ENCODE assay signal across 21 cellular contexts in the genomic region with DNA sequence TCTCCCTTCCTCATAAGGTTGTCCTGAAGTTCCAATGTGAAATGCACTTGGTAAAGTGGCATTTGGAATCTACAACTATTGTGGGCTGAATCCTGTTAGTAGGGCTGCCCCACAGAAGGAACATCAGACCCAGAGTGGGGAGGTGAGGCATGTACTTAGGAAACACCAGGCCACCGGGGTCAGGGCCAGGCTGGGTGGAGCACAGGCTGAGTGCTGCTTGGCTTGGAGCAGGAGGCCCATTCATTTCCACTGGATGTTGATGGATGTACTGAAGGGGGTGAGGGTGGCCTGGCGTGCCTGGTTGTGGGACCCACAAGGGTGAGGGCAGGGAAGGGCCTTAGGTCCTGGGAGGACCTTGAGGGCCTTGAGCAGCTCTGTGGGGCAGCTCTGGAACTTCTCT. TPM values are rescaled to one million over a fixed set of nuclear protein-coding genes. Genes with fewer than 3 reads are reported as not detected.
A peak's percentile ranks its signal among the peaks of the same experiment; 100 is the strongest.
DNase-seq lines count a peak whose midpoint lies in the region; FAIRE-seq and TF ChIP-seq lines count a peak whose summit lies in the region.
"Had no signal": no experiment of that assay in that cellular context is flagged by ENCODE, and none has a peak within 500 bp of the region (broad histone marks: within the 10 kb centered on the region; RNA-seq: fewer than 3 reads in every experiment).

No MANE protein-coding gene starts in this region.

- FAIRE-seq in frontal cortex (lab: Jason Lieb, UNC) (no peak), H54 (lab: Jason Lieb, UNC) (no peak)
- FAIRE-seq: GM18507 had no signal

- H3K4me3 ChIP-seq in rectal smooth muscle tissue (ENCODE audit: low read length), result peak overlapping the region; percentile 1
- H3K4me3 ChIP-seq: GM23248, right lobe of liver had no signal

- no peaks in the 10 kb centered on the region for H3K36me3 ChIP-seq in rectal smooth muscle tissue (ENCODE audit: control insufficient read depth, insufficient read depth, low read length)
- H3K36me3 ChIP-seq: right lobe of liver had no signal

- peak; percentile 9 for DNase-seq in COLO668 (lab: John Stamatoyannopoulos, UW; ENCODE audit: unreplicated experiment)
- no peak for DNase-seq in frontal cortex (ENCODE audit: low spot score in 2 of 2)
- DNase-seq in stimulated activated CD4-positive, alpha-beta T cell treated with anti-CD3 and anti-CD28 coated beads, Interleukin-12 subunit alpha, Interleukin-12 subunit beta, amount 100 ng/mL, for 4 hours, result no peak
- DNase-seq in H54 (ENCODE audit: insufficient read length, low spot score), result no peak
- no peak for DNase-seq in SKM-1 treated with dmso at 0.1 percent for 144 hours (lab: John Stamatoyannopoulos, UW; ENCODE audit: unreplicated experiment)
- DNase-seq: ACHN; activated CD4-positive, alpha-beta T cell treated with anti-CD3 and anti-CD28 coated beads for 36 hours; activated T-cell treated with anti-CD3 and anti-CD28 coated beads, Interleukin-2, amount 50 U/mL, for 72 hours; Caco-2; NCI-H1436 treated with DMSO at 0.1 percent for 48 hours; NCI-H446 treated with DMSO at 0.1 percent for 48 hours; PC-3; right lobe of liver; T-cell had no signal

- no peak for TF ChIP-seq POLR2A in H54 (IDR thresholded peaks at IDR 0.05; ENCODE audit: low read depth, low read length)

- no peak overlapping the region for H3K9ac ChIP-seq in rectal smooth muscle tissue (ENCODE audit: low read length)
- H3K9ac ChIP-seq: GM23248, KMS-11 had no signal

- H3K4me1 ChIP-seq in rectal smooth muscle tissue (ENCODE audit: control insufficient read depth, insufficient read depth, low read length), result peaks cover 37% of the 10 kb centered on the region
- H3K4me1 ChIP-seq: right lobe of liver had no signal

- peak overlapping the region; percentile 31 for H3K27ac ChIP-seq in cingulate gyrus (ENCODE audit: low read depth, low read length)
- H3K27ac ChIP-seq in layer of hippocampus (ENCODE audit: low read depth, low read length), result peak overlapping the region; percentile 22
- H3K27ac ChIP-seq in rectal smooth muscle tissue (ENCODE audit: low read depth, low read length), result peak overlapping the region; percentile 49
- H3K27ac ChIP-seq: GM23248, KMS-11, right lobe of liver had no signal

- no peaks in the 10 kb centered on the region for H3K27me3 ChIP-seq in layer of hippocampus (ENCODE audit: control insufficient read depth, insufficient read depth, low read length)
- no peaks in the 10 kb centered on the region for H3K27me3 ChIP-seq in rectal smooth muscle tissue (ENCODE audit: control insufficient read depth, insufficient read depth, low read length)
- H3K27me3 ChIP-seq: right lobe of liver had no signal

RNA-seq across cellular contexts. Expression of gene PALD1, which starts 30.8 kb away (rescaled TPM):
- total RNA-seq in frontal cortex, result 6.9 TPM
- total RNA-seq: GM23248; naive thymus-derived CD8-positive, alpha-beta T cell had no signal
